Comparison of ENCODE assay signal across 7 cellular contexts in genomic region chr6:159692303-159693127, GRCh38. TPM values are rescaled to one million over a fixed set of nuclear protein-coding genes. Genes with fewer than 3 reads are reported as not detected.
A peak's percentile ranks its signal among the peaks of the same experiment; 100 is the strongest.
DNase-seq lines count a peak whose midpoint lies in the region; ATAC-seq and TF ChIP-seq lines count a peak whose summit lies in the region.

No MANE protein-coding gene starts in this region.

- H3K4me3 ChIP-seq in liver (ENCODE audit: low read depth in 1 of 3, low read length in 3 of 3) = peak overlapping the region; percentile 74 to 98 (median 76)

- peaks cover 33% of the 10 kb centered on the region for H3K36me3 Mint-ChIP-seq in activated CD4-positive, alpha-beta T cell treated with anti-CD3 and anti-CD28 coated beads for 36 hours (ENCODE audit: low read depth)

- H3K9ac ChIP-seq in liver (ENCODE audit: low read depth in 1 of 2, low read length in 2 of 2) = peak overlapping the region; percentile 67 to 99

- H3K4me3 Mint-ChIP-seq in activated CD4-positive, alpha-beta T cell treated with anti-CD3 and anti-CD28 coated beads for 36 hours = peak overlapping the region; percentile 92

- ATAC-seq in GM18511 (IDR thresholded peaks at IDR 0.05; ENCODE audit: unreplicated experiment) = peak; percentile 38
- ATAC-seq in HG02759 (IDR thresholded peaks at IDR 0.05; ENCODE audit: unreplicated experiment) = peak; percentile 32
- peak; percentile 43 for ATAC-seq in activated CD4-positive, alpha-beta T cell treated with anti-CD3 and anti-CD28 coated beads for 36 hours

- H3K9me3 Mint-ChIP-seq in activated CD4-positive, alpha-beta T cell treated with anti-CD3 and anti-CD28 coated beads for 36 hours (ENCODE audit: low read depth) = no peaks in the 10 kb centered on the region

- DNase-seq in NCI-H1105 treated with DMSO at 0.1 percent for 48 hours (lab: John Stamatoyannopoulos, UW) = peak; percentile 78
- DNase-seq in activated CD4-positive, alpha-beta T cell treated with anti-CD3 and anti-CD28 coated beads for 36 hours = peak; percentile 81
- DNase-seq in stimulated activated CD4-positive, alpha-beta T cell treated with anti-CD3 and anti-CD28 coated beads, Interleukin-4, amount 100 ng/mL, for 24 hours = peak; percentile 67

- H3K27me3 Mint-ChIP-seq in activated CD4-positive, alpha-beta T cell treated with anti-CD3 and anti-CD28 coated beads for 36 hours = no peaks in the 10 kb centered on the region

- no peak for TF ChIP-seq CTCF in liver (IDR thresholded peaks at IDR 0.05; ENCODE audit: low read depth, low read length, missing input control)

- H3K27ac ChIP-seq in cingulate gyrus (ENCODE audit: low read depth, low read length) (peak overlapping the region; percentile 99), liver (ENCODE audit: low read depth in 1 of 2, low read length in 2 of 2) (peak overlapping the region; percentile 91 to 100)

- peaks cover 46% of the 10 kb centered on the region for H3K4me1 Mint-ChIP-seq in activated CD4-positive, alpha-beta T cell treated with anti-CD3 and anti-CD28 coated beads for 36 hours

- peaks cover 3 to 17% (median 12%) of the 10 kb centered on the region in 4 donors for H3K36me3 ChIP-seq in liver (ENCODE audit: control insufficient read depth in 4 of 4, insufficient read depth in 3 of 4, low read depth in 1 of 4, low read length in 3 of 4)

- CTCF ChIA-PET in activated CD4-positive, alpha-beta T cell treated with anti-CD3 and anti-CD28 coated beads for 36 hours (lab: Charles Lee) = interaction anchor here (0.6 to 5.0 kb wide), 10 partner anchors 11 to 274 kb away, joined by 3 to 23 read pairs (median 6); partner anchors contain the start of genes MRPL18, TCP1 and WTAP

- intact Hi-C loops in activated CD4-positive, alpha-beta T cell treated with anti-CD3 and anti-CD28 coated beads for 36 hours (cut with DNase I, micrococcal nuclease) = loop anchor here (1.0 to 10.0 kb wide), 16 partner anchors 35 to 1040 kb away; partner anchors contain the start of genes ACAT2 (in 1 of the 2), MRPL18 (in 1 of the 2), SYTL3 (in 1 of the 2) and TAGAP (in 1 of the 2)

- H3K27me3 ChIP-seq in liver (ENCODE audit: control insufficient read depth in 4 of 4, insufficient read depth in 4 of 4, low read length in 3 of 4) = no peaks in the 10 kb centered on the region

- WGBS in liver = under 1% methylated on average over 66 of the region's 66 CpGs

- no peaks in the 10 kb centered on the region for H3K9me3 ChIP-seq in liver (ENCODE audit: control insufficient read depth in 4 of 4, low read length in 3 of 4)

- POLR2A ChIA-PET in activated CD4-positive, alpha-beta T cell treated with anti-CD3 and anti-CD28 coated beads for 36 hours (lab: Charles Lee) = interaction anchor here (0.6 to 3.2 kb wide), 4 partner anchors 13 to 97 kb away, joined by 3 to 15 read pairs (median 8); partner anchors contain the start of genes MRPL18, TCP1 and WTAP

- peak overlapping the region; percentile 93 for H3K27ac Mint-ChIP-seq in activated CD4-positive, alpha-beta T cell treated with anti-CD3 and anti-CD28 coated beads for 36 hours

- peaks cover 0 to 16% (median 9%) of the 10 kb centered on the region in 4 donors for H3K4me1 ChIP-seq in liver (ENCODE audit: control insufficient read depth in 4 of 4, insufficient read depth in 4 of 4, low read length in 3 of 4)

- TF ChIP-seq RAD21 in liver (IDR thresholded peaks at IDR 0.05) = no peak

TF ChIP-seq in liver, 16 proteins besides CTCF, POLR2A, EP300 and RAD21:
- TF ChIP-seq NR2F2 (IDR thresholded peaks at IDR 0.05) (no peak), HNF4A (conservative IDR thresholded peaks at IDR 0.05) (no peak), FOXA2 (IDR thresholded peaks at IDR 0.05) (no peak), HNF4G (IDR thresholded peaks at IDR 0.05) (no peak), GABPA (IDR thresholded peaks at IDR 0.05 in 1 of 2, conservative IDR thresholded peaks at IDR 0.05 in 1 of 2) (no peak), TAF1 (conservative IDR thresholded peaks at IDR 0.05) (no peak), FOXA1 (IDR thresholded peaks at IDR 0.05) (no peak), SP1 (IDR thresholded peaks at IDR 0.05) (no peak), RXRA (IDR thresholded peaks at IDR 0.05) (no peak), JUND (IDR thresholded peaks at IDR 0.05) (no peak)
- TF ChIP-seq, protein P1, sequence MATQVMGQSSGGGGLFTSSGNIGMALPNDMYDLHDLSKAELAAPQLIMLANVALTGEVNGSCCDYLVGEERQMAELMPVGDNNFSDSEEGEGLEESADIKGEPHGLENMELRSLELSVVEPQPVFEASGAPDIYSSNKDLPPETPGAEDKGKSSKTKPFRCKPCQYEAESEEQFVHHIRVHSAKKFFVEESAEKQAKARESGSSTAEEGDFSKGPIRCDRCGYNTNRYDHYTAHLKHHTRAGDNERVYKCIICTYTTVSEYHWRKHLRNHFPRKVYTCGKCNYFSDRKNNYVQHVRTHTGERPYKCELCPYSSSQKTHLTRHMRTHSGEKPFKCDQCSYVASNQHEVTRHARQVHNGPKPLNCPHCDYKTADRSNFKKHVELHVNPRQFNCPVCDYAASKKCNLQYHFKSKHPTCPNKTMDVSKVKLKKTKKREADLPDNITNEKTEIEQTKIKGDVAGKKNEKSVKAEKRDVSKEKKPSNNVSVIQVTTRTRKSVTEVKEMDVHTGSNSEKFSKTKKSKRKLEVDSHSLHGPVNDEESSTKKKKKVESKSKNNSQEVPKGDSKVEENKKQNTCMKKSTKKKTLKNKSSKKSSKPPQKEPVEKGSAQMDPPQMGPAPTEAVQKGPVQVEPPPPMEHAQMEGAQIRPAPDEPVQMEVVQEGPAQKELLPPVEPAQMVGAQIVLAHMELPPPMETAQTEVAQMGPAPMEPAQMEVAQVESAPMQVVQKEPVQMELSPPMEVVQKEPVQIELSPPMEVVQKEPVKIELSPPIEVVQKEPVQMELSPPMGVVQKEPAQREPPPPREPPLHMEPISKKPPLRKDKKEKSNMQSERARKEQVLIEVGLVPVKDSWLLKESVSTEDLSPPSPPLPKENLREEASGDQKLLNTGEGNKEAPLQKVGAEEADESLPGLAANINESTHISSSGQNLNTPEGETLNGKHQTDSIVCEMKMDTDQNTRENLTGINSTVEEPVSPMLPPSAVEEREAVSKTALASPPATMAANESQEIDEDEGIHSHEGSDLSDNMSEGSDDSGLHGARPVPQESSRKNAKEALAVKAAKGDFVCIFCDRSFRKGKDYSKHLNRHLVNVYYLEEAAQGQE (IDR thresholded peaks at IDR 0.05) = no peak

RNA-seq across cellular contexts. Expression of gene SOD2, which starts 0.5 kb away (rescaled TPM):
- 100 to 1,000 TPM in 1 of 2 experiments, 10 to 100 TPM in 1; 90.6 to 105 TPM for total RNA-seq in activated CD4-positive, alpha-beta T cell treated with anti-CD3 and anti-CD28 coated beads for 36 hours
- 100 to 1,000 TPM; 292 to 952 TPM for total RNA-seq in liver
- polyA plus RNA-seq in liver = 100 to 1,000 TPM; 143 to 722 TPM

RNA-seq across cellular contexts. Expression of gene WTAP, which starts 34.8 kb away (rescaled TPM):
- total RNA-seq in activated CD4-positive, alpha-beta T cell treated with anti-CD3 and anti-CD28 coated beads for 36 hours = 10 to 100 TPM; 87.2 to 91.5 TPM
- 10 to 100 TPM; 34.9 to 43.8 TPM for total RNA-seq in liver
- 10 to 100 TPM; 21.0 to 38.0 TPM for polyA plus RNA-seq in liver

Comparison
In these comparisons a context has a peak if more than half of its experiments do, and no peak if none do; other contexts are left out.
1. Peak in every context shown above with its lines: DNase-seq, ATAC-seq, H3K4me3 ChIP-seq and H3K27ac ChIP-seq.